ENCODE assay signal across 29 cellular contexts in genomic region chr4:1381944-1382541, GRCh38. TPM values are rescaled to one million over a fixed set of nuclear protein-coding genes. Genes with fewer than 3 reads are reported as not detected.
DNase-seq lines count a peak whose midpoint lies in the region; ATAC-seq, FAIRE-seq and TF ChIP-seq lines count a peak whose summit lies in the region.
"Had no signal": no experiment of that assay in that cellular context is flagged by ENCODE, and none has a peak within 500 bp of the region (broad histone marks: within the 10 kb centered on the region; RNA-seq: fewer than 3 reads in every experiment).

No MANE protein-coding gene starts in this region.

- ATAC-seq in WTC11 (no peak), left ventricle myocardium superior (no peak)
- ATAC-seq in stimulated activated naive CD8-positive, alpha-beta T cell treated with anti-CD3 and anti-CD28 coated beads, Interleukin-15, Interleukin-2, amounts not matched to agents 100 U/mL and 50 U/mL, for 24 hours, result no peak

- H3K4me3 Mint-ChIP-seq in CD14-positive monocyte (no peak overlapping the region), WTC11 (no peak overlapping the region)

- no peak for FAIRE-seq in frontal cortex (lab: Jason Lieb, UNC)
- FAIRE-seq: GM18507 had no signal

- CTCF ChIA-PET in WTC11 (lab: Charles Lee), result no interaction called here

- TF ChIP-seq CTCF in CD14-positive monocyte (IDR thresholded peaks at IDR 0.05), result no peak
- TF ChIP-seq CTCF in WTC11 (IDR thresholded peaks at IDR 0.05), result no peak

- DNase-seq in CD14-positive monocyte (ENCODE audit: low spot score) (peak; percentile 34), WTC11 (ENCODE audit: low spot score) (peak; percentile 4), left ventricle myocardium superior (peak; percentile 17), posterior vena cava (ENCODE audit: low spot score) (peak; percentile 75), frontal cortex (ENCODE audit: low spot score in 2 of 2) (no peak), NCI-H446 (lab: John Stamatoyannopoulos, UW) (no peak)
- no peak for DNase-seq in stimulated activated naive CD8-positive, alpha-beta T cell treated with anti-CD3 and anti-CD28 coated beads, Interleukin-15, Interleukin-2, amounts not matched to agents 100 U/mL and 50 U/mL, for 24 hours
- DNase-seq: activated CD4-positive, alpha-beta T cell treated with anti-CD3 and anti-CD28 coated beads for 4 hours; activated CD8-positive, alpha-beta memory T cell treated with anti-CD3 and anti-CD28 coated beads for 24 hours; activated effector memory CD4-positive, alpha-beta T cell treated with anti-CD3 and anti-CD28 coated beads, Interleukin-2, amount 50 U/mL, for 16 hours; activated T-cell treated with anti-CD3 and anti-CD28 coated beads, Interleukin-2, amount 50 U/mL, for 1 hour; brain microvascular endothelial cell; Caco-2; DMS79 treated with DMSO at 0.1 percent for 48 hours; H7; IMR-90; islet precursor cell; NCI-H1092; NCI-H187 treated with DMSO at 0.1 percent for 48 hours; NCI-H69; stimulated activated CD4-positive, alpha-beta T cell treated with anti-CD3 and anti-CD28 coated beads, Interleukin-2, amount 100 ng/mL, for 24 hours; trophoblast cell had no signal

- H3K27ac Mint-ChIP-seq in CD14-positive monocyte (peak overlapping the region in 2 of 7 donors; percentile 22 to 80), WTC11 (no peak overlapping the region)

- intact Hi-C loops in CD14-positive monocyte (cut with micrococcal nuclease) (no loop called here), left ventricle myocardium superior (cut with micrococcal nuclease) (no loop called here), posterior vena cava (cut with DNase I) (loop anchor here in 1 of 2 donors (1.0 kb wide), 1 partner anchor 33 kb away; no protein-coding TSS in a partner anchor)

- H3K36me3 Mint-ChIP-seq in CD14-positive monocyte (peaks cover 22 to 49% of the 10 kb centered on the region in 2 donors), WTC11 (peaks cover 4% of the 10 kb centered on the region; the same call in 1 of the 2 replicates)

- H3K9me3 Mint-ChIP-seq in CD14-positive monocyte, result peaks cover under 1 to 9% (median 4%) of the 10 kb centered on the region in 7 donors
- H3K9me3 Mint-ChIP-seq in WTC11, result no peaks in the 10 kb centered on the region

- POLR2A ChIA-PET in WTC11 (lab: Charles Lee), result no interaction called here

- H3K4me1 Mint-ChIP-seq in CD14-positive monocyte, result no peaks in the 10 kb centered on the region
- no peaks in the 10 kb centered on the region for H3K4me1 Mint-ChIP-seq in WTC11

- peaks cover 0 to 2% (median 0%) of the 10 kb centered on the region in 3 donors for H3K27me3 Mint-ChIP-seq in CD14-positive monocyte (ENCODE audit: low read depth in 3 of 3)
- no peaks in the 10 kb centered on the region for H3K27me3 Mint-ChIP-seq in WTC11 (ENCODE audit: low read depth)

TF ChIP-seq in WTC11, 78 proteins besides CTCF, POLR2A, EP300 and RAD21:
- no peak for TF ChIP-seq ZMAT4 (CRISPR knock-in tag; IDR thresholded peaks at IDR 0.05)
- TF ChIP-seq, protein P1, sequence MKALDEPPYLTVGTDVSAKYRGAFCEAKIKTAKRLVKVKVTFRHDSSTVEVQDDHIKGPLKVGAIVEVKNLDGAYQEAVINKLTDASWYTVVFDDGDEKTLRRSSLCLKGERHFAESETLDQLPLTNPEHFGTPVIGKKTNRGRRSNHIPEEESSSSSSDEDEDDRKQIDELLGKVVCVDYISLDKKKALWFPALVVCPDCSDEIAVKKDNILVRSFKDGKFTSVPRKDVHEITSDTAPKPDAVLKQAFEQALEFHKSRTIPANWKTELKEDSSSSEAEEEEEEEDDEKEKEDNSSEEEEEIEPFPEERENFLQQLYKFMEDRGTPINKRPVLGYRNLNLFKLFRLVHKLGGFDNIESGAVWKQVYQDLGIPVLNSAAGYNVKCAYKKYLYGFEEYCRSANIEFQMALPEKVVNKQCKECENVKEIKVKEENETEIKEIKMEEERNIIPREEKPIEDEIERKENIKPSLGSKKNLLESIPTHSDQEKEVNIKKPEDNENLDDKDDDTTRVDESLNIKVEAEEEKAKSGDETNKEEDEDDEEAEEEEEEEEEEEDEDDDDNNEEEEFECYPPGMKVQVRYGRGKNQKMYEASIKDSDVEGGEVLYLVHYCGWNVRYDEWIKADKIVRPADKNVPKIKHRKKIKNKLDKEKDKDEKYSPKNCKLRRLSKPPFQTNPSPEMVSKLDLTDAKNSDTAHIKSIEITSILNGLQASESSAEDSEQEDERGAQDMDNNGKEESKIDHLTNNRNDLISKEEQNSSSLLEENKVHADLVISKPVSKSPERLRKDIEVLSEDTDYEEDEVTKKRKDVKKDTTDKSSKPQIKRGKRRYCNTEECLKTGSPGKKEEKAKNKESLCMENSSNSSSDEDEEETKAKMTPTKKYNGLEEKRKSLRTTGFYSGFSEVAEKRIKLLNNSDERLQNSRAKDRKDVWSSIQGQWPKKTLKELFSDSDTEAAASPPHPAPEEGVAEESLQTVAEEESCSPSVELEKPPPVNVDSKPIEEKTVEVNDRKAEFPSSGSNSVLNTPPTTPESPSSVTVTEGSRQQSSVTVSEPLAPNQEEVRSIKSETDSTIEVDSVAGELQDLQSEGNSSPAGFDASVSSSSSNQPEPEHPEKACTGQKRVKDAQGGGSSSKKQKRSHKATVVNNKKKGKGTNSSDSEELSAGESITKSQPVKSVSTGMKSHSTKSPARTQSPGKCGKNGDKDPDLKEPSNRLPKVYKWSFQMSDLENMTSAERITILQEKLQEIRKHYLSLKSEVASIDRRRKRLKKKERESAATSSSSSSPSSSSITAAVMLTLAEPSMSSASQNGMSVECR (CRISPR knock-in tag; IDR thresholded peaks at IDR 0.05; ENCODE audit: borderline replicate concordance), result no peak
- no peak for TF ChIP-seq FOXP4 (CRISPR knock-in tag; IDR thresholded peaks at IDR 0.05)
- TF ChIP-seq ZNF232 (CRISPR knock-in tag; IDR thresholded peaks at IDR 0.05), result no peak
- no peak for TF ChIP-seq CDX4 (CRISPR knock-in tag; IDR thresholded peaks at IDR 0.05; ENCODE audit: borderline replicate concordance)
- no peak for TF ChIP-seq TCF7 (CRISPR knock-in tag; IDR thresholded peaks at IDR 0.05; ENCODE audit: low read depth)
- no peak for TF ChIP-seq E2F1 (CRISPR knock-in tag; IDR thresholded peaks at IDR 0.05)
- TF ChIP-seq NFATC4 (CRISPR knock-in tag; IDR thresholded peaks at IDR 0.05), result no peak
- no peak for TF ChIP-seq RORB (CRISPR knock-in tag; IDR thresholded peaks at IDR 0.05)
- no peak for TF ChIP-seq ZNF416 (CRISPR knock-in tag; IDR thresholded peaks at IDR 0.05)
- no peak for TF ChIP-seq TEAD4 (CRISPR knock-in tag; IDR thresholded peaks at IDR 0.05)

RNA-seq across cellular contexts. Expression of gene NKX1-1, which starts 24.2 kb away (rescaled TPM):
- polyA plus RNA-seq in CD14-positive monocyte, result not detected
- total RNA-seq in WTC11 (2021), result not detected in 3 replicates
- total RNA-seq in left ventricle myocardium superior, result not detected
- not detected for total RNA-seq in posterior vena cava
- total RNA-seq in frontal cortex, result not detected
- total RNA-seq: Caco-2; H7; IMR-90; lung microvascular endothelial cell; pulmonary artery endothelial cell; RPMI7951; smooth muscle cell; subcutaneous adipose tissue; T-helper 1 cell treated with Interleukin-12 subunit alpha and Interleukin-12 subunit beta and Interleukin-4 antibody, amounts not matched to agents 30 ng/mL and 1 ng/mL, for 36 hours had no signal
- polyA plus RNA-seq: IMR-90, smooth muscle cell had no signal

RNA-seq across cellular contexts. Expression of gene UVSSA, which starts 35.0 kb away (rescaled TPM):
- polyA plus RNA-seq in CD14-positive monocyte, result 1 to 10 TPM; 2.6 to 4.8 TPM
- total RNA-seq in WTC11 (2021) (36.9 to 41.5 TPM (median 40.4 TPM) in 3 replicates), left ventricle myocardium superior (5.9 TPM), posterior vena cava (10 to 100 TPM; 14.3 to 14.7 TPM), frontal cortex (5.3 TPM)

Comparison
In these comparisons a context has a peak if more than half of its experiments do, and no peak if none do; other contexts are left out.
1. DNase-seq: peak in CD14-positive monocyte (single experiment), WTC11 (single experiment), left ventricle myocardium superior (single experiment) and posterior vena cava (single experiment); none in frontal cortex (0 of 2), stimulated activated naive CD8-positive, alpha-beta T cell treated with anti-CD3 and anti-CD28 coated beads, Interleukin-15, Interleukin-2, amounts not matched to agents 100 U/mL and 50 U/mL, for 24 hours (single experiment) and NCI-H446 (0 of 2).